In genomic region chr14:63030113-63030512, GRCh38 we compare ENCODE assay signal across 32 cellular contexts. TPM values are rescaled to one million over a fixed set of nuclear protein-coding genes. Genes with fewer than 3 reads are reported as not detected.
"Had no signal": no experiment of that assay in that cellular context is flagged by ENCODE, and none has a peak within 500 bp of the region (broad histone marks: within the 10 kb centered on the region; RNA-seq: fewer than 3 reads in every experiment).

No MANE protein-coding gene starts in this region.

- H3K27ac ChIP-seq: ascending aorta, cardiac muscle cell, SJCRH30, SK-N-MC, WERI-Rb-1 had no signal

- ATAC-seq: activated CD8-positive, alpha-beta T cell treated with anti-CD3 and anti-CD28 coated beads for 36 hours; Panc1 had no signal

- H3K27ac Mint-ChIP-seq: activated CD8-positive, alpha-beta T cell treated with anti-CD3 and anti-CD28 coated beads for 36 hours; activated naive CD4-positive, alpha-beta T cell treated with anti-CD3 and anti-CD28 coated beads, Interleukin-2, amount 50 U/mL, for 24 hours; activated naive CD8-positive, alpha-beta T cell treated with anti-CD3 and anti-CD28 coated beads, Interleukin-2, amount 10 ng/mL, durations not matched to agents 7 days and 5 days; activated T-helper 2 cell treated with anti-CD3 and anti-CD28 coated beads, Interferon-gamma antibody, Interleukin-2, Interleukin-4, amounts not matched to agents 10 μg/mL and 5 μg/mL and 100 μg/mL, durations not matched to agents 14 hours and 24 hours and 36 hours had no signal

- H3K4me1 Mint-ChIP-seq: activated naive CD4-positive, alpha-beta T cell treated with anti-CD3 and anti-CD28 coated beads, Interleukin-2, amount 50 U/mL, for 24 hours; activated naive CD8-positive, alpha-beta T cell treated with anti-CD3 and anti-CD28 coated beads, Interleukin-2, amount 10 ng/mL, durations not matched to agents 7 days and 5 days; central memory CD8-positive, alpha-beta T cell had no signal

- DNase-seq: activated CD4-positive, alpha-beta T cell treated with anti-CD3 and anti-CD28 coated beads for 1 hour; activated CD4-positive, alpha-beta T cell treated with anti-CD3 and anti-CD28 coated beads for 48 hours; activated CD4-positive, alpha-beta T cell treated with anti-CD3 and anti-CD28 coated beads, Interleukin-2, amount 50 U/mL, for 4 hours; activated CD4-positive, CD25-positive, alpha-beta regulatory T cell; activated CD8-positive, alpha-beta T cell treated with anti-CD3 and anti-CD28 coated beads for 36 hours; activated gamma-delta T cell; activated naive CD4-positive, alpha-beta T cell treated with Interleukin-2 at 50 U/mL for 16 hours; activated naive CD8-positive, alpha-beta T cell treated with anti-CD3 and anti-CD28 coated beads, Interleukin-2, amount 10 ng/mL, durations not matched to agents 7 days and 5 days; activated T-cell treated with anti-CD3 and anti-CD28 coated beads, Interleukin-2, amount 50 U/mL, for 1 hour; amygdala; NCI-H1092 treated with DMSO at 0.1 percent for 48 hours; NCI-H1417 treated with DMSO at 0.1 percent for 48 hours; NCI-H1694; NCI-H1930; NCI-H2081 treated with DMSO at 0.1 percent for 48 hours; NCI-H345; NCI-H524 treated with DMSO at 0.1 percent for 48 hours; SHP77; SJCRH30; T1000; WERI-Rb-1 had no signal

- H3K4me3 ChIP-seq: ascending aorta, cardiac muscle cell, SJCRH30, SK-N-MC had no signal

- H3K36me3 ChIP-seq: ascending aorta, cardiac muscle cell, SJCRH30, WERI-Rb-1 had no signal

- H3K27me3 ChIP-seq: ascending aorta, cardiac muscle cell, SJCRH30 had no signal

- H3K9me3 Mint-ChIP-seq: activated CD8-positive, alpha-beta T cell treated with anti-CD3 and anti-CD28 coated beads for 36 hours; activated T-helper 2 cell treated with anti-CD3 and anti-CD28 coated beads, Interferon-gamma antibody, Interleukin-2, Interleukin-4, amounts not matched to agents 10 μg/mL and 5 μg/mL and 100 μg/mL, durations not matched to agents 14 hours and 24 hours and 36 hours had no signal

- H3K36me3 Mint-ChIP-seq: activated naive CD4-positive, alpha-beta T cell treated with anti-CD3 and anti-CD28 coated beads, Interleukin-2, amount 50 U/mL, for 24 hours; activated naive CD8-positive, alpha-beta T cell treated with anti-CD3 and anti-CD28 coated beads, Interleukin-2, amount 10 ng/mL, durations not matched to agents 7 days and 5 days had no signal

- H3K9me3 ChIP-seq: ascending aorta, SJCRH30 had no signal

- H3K27me3 Mint-ChIP-seq: central memory CD8-positive, alpha-beta T cell had no signal

- H3K4me3 Mint-ChIP-seq: activated CD8-positive, alpha-beta T cell treated with anti-CD3 and anti-CD28 coated beads for 36 hours; activated naive CD4-positive, alpha-beta T cell treated with anti-CD3 and anti-CD28 coated beads, Interleukin-2, amount 50 U/mL, for 24 hours; activated naive CD8-positive, alpha-beta T cell treated with anti-CD3 and anti-CD28 coated beads, Interleukin-2, amount 10 ng/mL, durations not matched to agents 7 days and 5 days; central memory CD8-positive, alpha-beta T cell had no signal

- H3K4me1 ChIP-seq: ascending aorta, SJCRH30 had no signal

RNA-seq across cellular contexts. Expression of gene KCNH5, which starts 15.1 kb away (rescaled TPM):
- total RNA-seq: activated CD8-positive, alpha-beta memory T cell treated with anti-CD3 and anti-CD28 coated beads for 36 hours; activated CD8-positive, alpha-beta T cell treated with anti-CD3 and anti-CD28 coated beads for 36 hours; activated naive CD8-positive, alpha-beta T cell treated with anti-CD3 and anti-CD28 coated beads, Interleukin-2, amount 10 ng/mL, durations not matched to agents 7 days and 5 days; activated T-helper 2 cell treated with anti-CD3 and anti-CD28 coated beads, Interferon-gamma antibody, Interleukin-2, Interleukin-4, amounts not matched to agents 10 μg/mL and 5 μg/mL and 100 μg/mL, durations not matched to agents 14 hours and 24 hours and 36 hours; ascending aorta; chondrocyte; SJCRH30; T-helper 1 cell treated with Interleukin-12 subunit alpha and Interleukin-12 subunit beta and Interleukin-4 antibody, amounts not matched to agents 30 ng/mL and 1 ng/mL, for 36 hours; T-helper 2 cell treated with Interferon-gamma antibody and Interleukin-4, amounts not matched to agents 100 ng/mL and 5 ng/mL, for 36 hours had no signal
- polyA plus RNA-seq: cardiac muscle cell had no signal
